22 cellular contexts compared by ENCODE assay signal in genomic region chr10:101064415-101065030, GRCh38. TPM values are rescaled to one million over a fixed set of nuclear protein-coding genes. Genes with fewer than 3 reads are reported as not detected.
A peak's percentile ranks its signal among the peaks of the same experiment; 100 is the strongest.
DNase-seq lines count a peak whose midpoint lies in the region; ATAC-seq, FAIRE-seq and TF ChIP-seq lines count a peak whose summit lies in the region.
"Had no signal": no experiment of that assay in that cellular context is flagged by ENCODE, and none has a peak within 500 bp of the region (broad histone marks: within the 10 kb centered on the region; RNA-seq: fewer than 3 reads in every experiment).

No MANE protein-coding gene starts in this region.

- no peaks in the 10 kb centered on the region for H3K36me3 ChIP-seq in astrocyte (ENCODE audit: insufficient read depth, low read length)
- H3K36me3 ChIP-seq in neuronal stem cell (replicated peaks in 1 of 2; ENCODE audit: control insufficient read depth in 2 of 2, insufficient read depth in 2 of 2, low read length in 2 of 2), result no peaks in the 10 kb centered on the region
- H3K36me3 ChIP-seq in transverse colon, result no peaks in the 10 kb centered on the region
- H3K36me3 ChIP-seq: thoracic aorta had no signal

- H4K8ac ChIP-seq in neuronal stem cell (ENCODE audit: low read depth, low read length), result no peak overlapping the region

- in situ Hi-C loops in transverse colon (cut with MboI; ENCODE audit: low pct_ligation_motif_present in 1 of 4, low pct_unique_long_range_greater_than_20kb in 1 of 4, low sequenced_read_pairs in 3 of 4), result no loop called here

- ATAC-seq in CD4-positive, alpha-beta T cell (ENCODE audit: poor library complexity), result no peak
- ATAC-seq: natural killer cell treated with Interleukin-12 subunit alpha and Interleukin-12 subunit beta and Interleukin-15 and Interleukin-18, amount 100 ng/mL, for 72 hours; SK-N-SH treated with all-trans-retinoic acid at 6 μM for 48 hours had no signal

- no peak overlapping the region for H2BK12ac ChIP-seq in neuronal stem cell (ENCODE audit: low read length)

- no peaks in the 10 kb centered on the region for H3K9me3 Mint-ChIP-seq in CD4-positive, alpha-beta T cell
- H3K9me3 Mint-ChIP-seq in HFFc6, result no peaks in the 10 kb centered on the region
- H3K9me3 Mint-ChIP-seq in astrocyte (ENCODE audit: unreplicated experiment), result no peaks in the 10 kb centered on the region
- H3K9me3 Mint-ChIP-seq: activated CD4-positive, alpha-beta memory T cell treated with anti-CD3 and anti-CD28 coated beads, Interleukin-2, amount 10 ng/mL, durations not matched to agents 7 days and 5 days; natural killer cell treated with Interleukin-12 subunit alpha and Interleukin-12 subunit beta and Interleukin-15 and Interleukin-18, amount 100 ng/mL, for 72 hours had no signal

- intact Hi-C loops in CD4-positive, alpha-beta T cell (cut with DNase I, micrococcal nuclease), result loop anchor here (5.0 to 10.0 kb wide), 4 partner anchors 32 to 290 kb away; partner anchors contain the start of genes PDZD7 (in 2 of the 2), SFXN3 (in 2 of the 2), BTRC (in 1 of the 2) and SLF2 (in 1 of the 2)
- intact Hi-C loops in transverse colon (cut with DNase I; ENCODE audit: low total_unique reads), result no loop called here

- peak overlapping the region; percentile 31 for H3K4me3 Mint-ChIP-seq in CD4-positive, alpha-beta T cell
- H3K4me3 Mint-ChIP-seq in HFFc6 (0 out of 2 replicates have a peak overlapping the region, but pooled peaks have one; percentile 57), astrocyte (ENCODE audit: unreplicated experiment) (peak overlapping the region; percentile 65)
- H3K4me3 Mint-ChIP-seq: activated CD4-positive, alpha-beta memory T cell treated with anti-CD3 and anti-CD28 coated beads, Interleukin-2, amount 10 ng/mL, durations not matched to agents 7 days and 5 days had no signal

- H4K91ac ChIP-seq in neuronal stem cell (ENCODE audit: low read depth, low read length, poor library complexity), result no peak overlapping the region

- H4K20me1 ChIP-seq in astrocyte (ENCODE audit: insufficient read depth, low read length), result no peaks in the 10 kb centered on the region

- H2AFZ ChIP-seq in astrocyte (ENCODE audit: low read depth, low read length) (no peak overlapping the region), neuronal stem cell (ENCODE audit: low read length) (no peak overlapping the region)

- no peak overlapping the region for H3K4me2 ChIP-seq in astrocyte (ENCODE audit: low read length)
- no peak overlapping the region for H3K4me2 ChIP-seq in neuronal stem cell (ENCODE audit: insufficient read depth, low read length, poor library complexity, severe bottlenecking)

- CTCF ChIA-PET in CD4-positive, alpha-beta T cell (lab: Charles Lee), result interaction anchor here (1.0 to 2.3 kb wide), 3 partner anchors 23 to 78 kb away, joined by 3 to 6 read pairs (median 5); no protein-coding TSS in a partner anchor

- H3K4me1 Mint-ChIP-seq in CD4-positive, alpha-beta T cell (ENCODE audit: low read depth), result peaks cover 52% of the 10 kb centered on the region
- H3K4me1 Mint-ChIP-seq in HFFc6 (ENCODE audit: low read depth) (peaks cover 50% of the 10 kb centered on the region), astrocyte (ENCODE audit: low read depth, unreplicated experiment) (peaks cover 16% of the 10 kb centered on the region)

- H2AK5ac ChIP-seq in neuronal stem cell (ENCODE audit: low read depth, low read length), result no peak overlapping the region

- H3K9me3 ChIP-seq in CD4-positive, alpha-beta T cell (ENCODE audit: control insufficient read depth, low read length), result no peaks in the 10 kb centered on the region
- no peaks in the 10 kb centered on the region for H3K9me3 ChIP-seq in astrocyte (ENCODE audit: insufficient read depth, low read depth, low read length)
- H3K9me3 ChIP-seq in neuronal stem cell (replicated peaks in 1 of 2; ENCODE audit: control insufficient read depth in 2 of 2, insufficient read depth in 1 of 2, low read depth in 1 of 2, low read length in 2 of 2), result no peaks in the 10 kb centered on the region
- H3K9me3 ChIP-seq in transverse colon, result no peaks in the 10 kb centered on the region
- H3K9me3 ChIP-seq: thoracic aorta had no signal

- DNase-seq in CD4-positive, alpha-beta T cell, result no peak
- DNase-seq in HFFc6 (no peak), astrocyte (ENCODE audit: low read depth) (no peak), neuronal stem cell (ENCODE audit: low spot score) (no peak), D721Med (ENCODE audit: insufficient read length, low spot score) (no peak), transverse colon (no peak), cerebellar nuclear complex (lab: John Stamatoyannopoulos, UW) (no peak)
- DNase-seq: activated CD4-positive, alpha-beta memory T cell treated with anti-CD3 and anti-CD28 coated beads, Interleukin-2, amount 10 ng/mL, durations not matched to agents 7 days and 5 days; activated T-cell treated with anti-CD3 and anti-CD28 coated beads for 4 hours; AML-193; NCI-H1417 treated with DMSO at 0.1 percent for 48 hours; NCI-H2107; NK-92 treated with Interleukin-12 subunit alpha and Interleukin-12 subunit beta, amount 100 ng/mL, for 24 hours; stimulated activated naive CD4-positive, alpha-beta T cell; T1000 had no signal

- TF ChIP-seq CTCF in CD4-positive, alpha-beta T cell (IDR thresholded peaks at IDR 0.05), result no peak
- no peak for TF ChIP-seq CTCF in HFFc6 (IDR thresholded peaks at IDR 0.05)
- TF ChIP-seq CTCF in astrocyte (IDR thresholded peaks at IDR 0.05; ENCODE audit: insufficient read depth, low read depth, low read length), result no peak
- TF ChIP-seq CTCF in D721Med (IDR thresholded peaks at IDR 0.05; ENCODE audit: insufficient read depth, missing control alignments), result no peak
- no peak for TF ChIP-seq CTCF in transverse colon (IDR thresholded peaks at IDR 0.05)

- H3K79me2 ChIP-seq in astrocyte (ENCODE audit: insufficient read depth, low read length), result peaks cover 5% of the 10 kb centered on the region

- H3K4me1 ChIP-seq in astrocyte (ENCODE audit: insufficient read depth, low read length) (peaks cover 51% of the 10 kb centered on the region), neuronal stem cell (ENCODE audit: control insufficient read depth in 2 of 2, insufficient read depth in 1 of 2, low read depth in 1 of 2, low read length in 2 of 2) (peaks cover 29 to 37% of the 10 kb centered on the region in 2 donors), transverse colon (peaks cover 21 to 71% (median 57%) of the 10 kb centered on the region in 4 donors)

- H3K4me3 ChIP-seq in astrocyte (ENCODE audit: insufficient read depth, low read depth, low read length) (no peak overlapping the region), neuronal stem cell (ENCODE audit: low read length in 2 of 2) (no peak overlapping the region), transverse colon (no peak overlapping the region)
- H3K4me3 ChIP-seq: skin epidermis, thoracic aorta had no signal

- no peak overlapping the region for H3K4ac ChIP-seq in neuronal stem cell (ENCODE audit: low read length)

- H3K27ac ChIP-seq in CD4-positive, alpha-beta T cell (ENCODE audit: low read depth, low read length), result no peak overlapping the region
- H3K27ac ChIP-seq in astrocyte (ENCODE audit: low read depth, low read length) (no peak overlapping the region), neuronal stem cell (replicated peaks; ENCODE audit: low read length) (no peak overlapping the region), transverse colon (peak overlapping the region in 2 of 4 donors; percentile 84 to 89)
- H3K27ac ChIP-seq: skin epidermis had no signal

- H3K36me3 Mint-ChIP-seq in CD4-positive, alpha-beta T cell (ENCODE audit: low read depth), result peaks cover 4% of the 10 kb centered on the region
- H3K36me3 Mint-ChIP-seq in HFFc6 (ENCODE audit: low read depth) (no peaks in the 10 kb centered on the region), astrocyte (ENCODE audit: low read depth, unreplicated experiment) (peaks cover 5% of the 10 kb centered on the region)
- H3K36me3 Mint-ChIP-seq: natural killer cell treated with Interleukin-12 subunit alpha and Interleukin-12 subunit beta and Interleukin-15 and Interleukin-18, amount 100 ng/mL, for 72 hours had no signal

- TF ChIP-seq EP300 in transverse colon (IDR thresholded peaks at IDR 0.05; ENCODE audit: low read depth), result no peak

- FAIRE-seq in astrocyte (lab: Jason Lieb, UNC) (no peak), D721Med (lab: Jason Lieb, UNC) (no peak)
- FAIRE-seq: bronchial epithelial cell, endothelial cell of umbilical vein, GM12892 had no signal

- H2BK5ac ChIP-seq in neuronal stem cell (ENCODE audit: low read length), result no peak overlapping the region

- no peaks in the 10 kb centered on the region for H3K79me1 ChIP-seq in neuronal stem cell (ENCODE audit: low read depth, low read length)

- peaks cover 44% of the 10 kb centered on the region for H3K27me3 Mint-ChIP-seq in CD4-positive, alpha-beta T cell
- H3K27me3 Mint-ChIP-seq in HFFc6 (ENCODE audit: insufficient read depth), result peaks cover 3% of the 10 kb centered on the region
- H3K27me3 Mint-ChIP-seq in astrocyte (ENCODE audit: low read depth, unreplicated experiment), result peaks cover 28% of the 10 kb centered on the region

- H3K27ac Mint-ChIP-seq in CD4-positive, alpha-beta T cell, result no peak overlapping the region
- peak overlapping the region; percentile 86; the same call in 1 of the 2 replicates for H3K27ac Mint-ChIP-seq in HFFc6
- H3K27ac Mint-ChIP-seq in astrocyte (ENCODE audit: unreplicated experiment), result no peak overlapping the region
- H3K27ac Mint-ChIP-seq: activated CD4-positive, alpha-beta memory T cell treated with anti-CD3 and anti-CD28 coated beads, Interleukin-2, amount 10 ng/mL, durations not matched to agents 7 days and 5 days; natural killer cell treated with Interleukin-12 subunit alpha and Interleukin-12 subunit beta and Interleukin-15 and Interleukin-18, amount 100 ng/mL, for 72 hours had no signal

- POLR2A ChIA-PET in CD4-positive, alpha-beta T cell (lab: Charles Lee), result interaction anchor here (1.6 kb wide), 1 partner anchor 22 kb away, joined by 4 read pairs; no protein-coding TSS in a partner anchor

- TF ChIP-seq POLR2A in transverse colon (IDR thresholded peaks at IDR 0.05), result no peak

- no peak overlapping the region for H3K14ac ChIP-seq in neuronal stem cell (ENCODE audit: low read length)

- H3K27me3 ChIP-seq in CD4-positive, alpha-beta T cell (ENCODE audit: control insufficient read depth, insufficient read depth, low read length), result peaks cover 51% of the 10 kb centered on the region
- H3K27me3 ChIP-seq in astrocyte (ENCODE audit: insufficient read depth, low read length), result peaks cover 4% of the 10 kb centered on the region
- peaks cover 24 to 54% (median 36%) of the 10 kb centered on the region in 3 experiments for H3K27me3 ChIP-seq in neuronal stem cell (ENCODE audit: control insufficient read depth in 3 of 3, insufficient read depth in 3 of 3, low read depth in 1 of 3, low read length in 3 of 3)
- H3K27me3 ChIP-seq in transverse colon, result peaks cover 20% of the 10 kb centered on the region

- H3K23ac ChIP-seq in neuronal stem cell (ENCODE audit: low read depth, low read length, poor library complexity), result peak overlapping the region; percentile 53

- H3K18ac ChIP-seq in neuronal stem cell (ENCODE audit: low read length), result no peak overlapping the region

- H2BK120ac ChIP-seq in neuronal stem cell (ENCODE audit: low read depth, low read length), result no peak overlapping the region

- no peak overlapping the region for H2BK15ac ChIP-seq in neuronal stem cell (ENCODE audit: low read length)

- H3K9ac ChIP-seq in astrocyte (ENCODE audit: low read length) (no peak overlapping the region), neuronal stem cell (ENCODE audit: low read depth, low read length, poor library complexity) (no peak overlapping the region)

- WGBS in neuronal stem cell (ENCODE audit: extremely low coverage in 2 of 2, insufficient read length in 2 of 2, insufficient replicate concordance in 1 of 2), 2 donors, result no CpG with 5 or more reads among the region's 9 CpGs
- 97% methylated on average over 9 of the region's 9 CpGs; no CpG with 5 or more reads in 1 of the 2 donors for WGBS in transverse colon (ENCODE audit: low coverage in 1 of 2), 2 donors

RNA-seq across cellular contexts. Expression of gene KAZALD1, which starts 2.7 kb away (rescaled TPM):
- total RNA-seq in CD4-positive, alpha-beta T cell, result not detected
- 10 to 100 TPM; 14.5 to 21.1 (median 19.9) TPM for total RNA-seq in HFFc6 (2021; fragmentation: NEBNext Ultra II Directional; extraction: Animal tissue kit (Norgen Biotek cat#: 25700))
- 8.1 and 9.6 TPM in 2 replicates for total RNA-seq in astrocyte
- 3.0 TPM for polyA plus RNA-seq in neuronal stem cell (2013, experiment 1 of 2)
- polyA plus RNA-seq in neuronal stem cell (2013, experiment 2 of 2), result 2.4 TPM
- 10 to 100 TPM in 2 of 4 donors, 1 to 10 TPM in 2; 3.8 to 18.8 (median 10.0) TPM for total RNA-seq in transverse colon

RNA-seq across cellular contexts. Expression of gene SFXN3, which starts 33.5 kb away (rescaled TPM):
- 10 to 100 TPM; 43.2 to 48.3 TPM for total RNA-seq in CD4-positive, alpha-beta T cell
- 10 to 100 TPM; 44.1 to 57.4 (median 50.5) TPM for total RNA-seq in HFFc6 (2021; fragmentation: NEBNext Ultra II Directional; extraction: Animal tissue kit (Norgen Biotek cat#: 25700))
- total RNA-seq in astrocyte (59.2 and 68.3 TPM in 2 replicates), transverse colon (100 to 1,000 TPM in 1 of 4 donors, 10 to 100 TPM in 3; 47.8 to 442 (median 53.1) TPM)
- 0.06 TPM for polyA plus RNA-seq in neuronal stem cell (2013, experiment 1 of 2)
- polyA plus RNA-seq in neuronal stem cell (2013, experiment 2 of 2), result 0.11 TPM

RNA-seq across cellular contexts. Expression of gene PDZD7, which starts 33.6 kb away (rescaled TPM):
- 1 to 10 TPM; 1.7 to 3.1 TPM for total RNA-seq in CD4-positive, alpha-beta T cell
- 1 to 10 TPM; 1.1 to 1.9 (median 1.2) TPM for total RNA-seq in HFFc6 (2021; fragmentation: NEBNext Ultra II Directional; extraction: Animal tissue kit (Norgen Biotek cat#: 25700))
- total RNA-seq in astrocyte, result 2.2 and 4.5 TPM in 2 replicates
- polyA plus RNA-seq in neuronal stem cell (2013, experiment 1 of 2), result 0.29 TPM
- polyA plus RNA-seq in neuronal stem cell (2013, experiment 2 of 2), result 0.33 TPM
- total RNA-seq in transverse colon, result 1 to 10 TPM in 1 of 4 donors, under 1 TPM in 2, not detected in 1; 0.27 to 2.0 (median 0.64) TPM
